10 cellular contexts compared by ENCODE assay signal in genomic region chr3:170178631-170179030, GRCh38. TPM values are rescaled to one million over a fixed set of nuclear protein-coding genes. Genes with fewer than 3 reads are reported as not detected.
DNase-seq lines count a peak whose midpoint lies in the region; ATAC-seq and TF ChIP-seq lines count a peak whose summit lies in the region.
"Had no signal": no experiment of that assay in that cellular context is flagged by ENCODE, and none has a peak within 500 bp of the region (broad histone marks: within the 10 kb centered on the region; RNA-seq: fewer than 3 reads in every experiment).

No MANE protein-coding gene starts in this region.

- H2BK20ac ChIP-seq in IMR-90 (ENCODE audit: low read depth, low read length): no peak overlapping the region

- peaks cover 37% of the 10 kb centered on the region for H3K4me1 ChIP-seq in CD8-positive, alpha-beta memory T cell (ENCODE audit: insufficient read depth, low read length)
- H3K4me1 ChIP-seq in IMR-90 (ENCODE audit: control insufficient read depth, insufficient read depth, low read length): peaks cover 2% of the 10 kb centered on the region; the same call in 1 of the 2 replicates
- H3K4me1 ChIP-seq in parathyroid adenoma: no peaks in the 10 kb centered on the region
- H3K4me1 ChIP-seq in lower lobe of right lung: peaks cover 32% of the 10 kb centered on the region

- in situ Hi-C loops in IMR-90 (cut with MboI; ENCODE audit: low sequenced_read_pairs): no loop called here
- in situ Hi-C loops in brain microvascular endothelial cell (cut with HindIII; ENCODE audit: low pct_ligation_motif_present, low sequenced_read_pairs): no loop called here

- H2AFZ ChIP-seq in IMR-90 (replicated peaks; ENCODE audit: low read length, poor library complexity) (no peak overlapping the region), parathyroid adenoma (no peak overlapping the region)

- TF ChIP-seq POLR2A in IMR-90 (IDR thresholded peaks at IDR 0.05; ENCODE audit: low read depth, low read length): no peak

- POLR2A ChIA-PET in CD8-positive, alpha-beta memory T cell (lab: Charles Lee): interaction anchor here (0.7 to 1.2 kb wide), 2 partner anchors 53 to 407 kb away, joined by 3 to 4 read pairs; no protein-coding TSS in a partner anchor
- POLR2A ChIA-PET in IMR-90 (lab: Charles Lee; ENCODE audit: unreplicated experiment): no interaction called here

- no peak overlapping the region for H4K5ac ChIP-seq in IMR-90 (ENCODE audit: low read depth, low read length)

- H2AK9ac ChIP-seq in IMR-90 (replicated peaks; ENCODE audit: low read depth, low read length, poor library complexity): no peak overlapping the region

- peaks cover 53% of the 10 kb centered on the region for H3K79me2 ChIP-seq in parathyroid adenoma

- no peak overlapping the region for H2BK15ac ChIP-seq in IMR-90 (ENCODE audit: low read depth, low read length)

- H2BK5ac ChIP-seq in IMR-90 (ENCODE audit: low read depth, low read length, poor library complexity, severe bottlenecking): no peak overlapping the region

- peak overlapping the region in 1 of 2 experiments; percentile 40; a peak in 2 of 4 replicates for H4K8ac ChIP-seq in IMR-90 (ENCODE audit: low read depth in 2 of 2, low read length in 2 of 2)

- H3K4me2 ChIP-seq in IMR-90 (ENCODE audit: low read depth, low read length) (peak overlapping the region; percentile 20; the same call in 1 of the 2 replicates), parathyroid adenoma (ENCODE audit: low read length) (peak overlapping the region; percentile 6)

- no peak overlapping the region for H3K9ac ChIP-seq in IMR-90 (ENCODE audit: low read depth, low read length)
- no peak overlapping the region for H3K9ac ChIP-seq in parathyroid adenoma

- H3K79me1 ChIP-seq in IMR-90 (ENCODE audit: low read depth in 1 of 2, low read length in 2 of 2): peaks cover 16 to 27% of the 10 kb centered on the region in 2 experiments

- peaks cover 2% of the 10 kb centered on the region; the same call in 1 of the 2 replicates for H3K9me1 ChIP-seq in IMR-90 (ENCODE audit: insufficient read depth, low read length)

- H2AK5ac ChIP-seq in IMR-90 (ENCODE audit: low read depth, low read length): no peak overlapping the region

- no peaks in the 10 kb centered on the region for H3K27me3 ChIP-seq in CD8-positive, alpha-beta memory T cell (ENCODE audit: insufficient read depth, low read length, poor library complexity, severe bottlenecking)
- H3K27me3 ChIP-seq in IMR-90 (ENCODE audit: control insufficient read depth, insufficient read depth, low read length) (no peaks in the 10 kb centered on the region), parathyroid adenoma (ENCODE audit: control insufficient read depth, insufficient read depth, low read length) (no peaks in the 10 kb centered on the region), lower lobe of right lung (ENCODE audit: low read depth) (no peaks in the 10 kb centered on the region), brain microvascular endothelial cell (replicated peaks) (no peaks in the 10 kb centered on the region)

- no peak overlapping the region for H3K18ac ChIP-seq in IMR-90 (ENCODE audit: low read depth, low read length)

- peaks cover 17% of the 10 kb centered on the region; the same call in 1 of the 2 replicates for H4K20me1 ChIP-seq in IMR-90 (ENCODE audit: insufficient read depth, low read length)

- no TSS peak for BruUV-seq in IMR-90 (replicated peaks; lab: Mats Ljungman, UMichigan)

- H3K56ac ChIP-seq in IMR-90 (ENCODE audit: extremely low read depth, insufficient read depth, low read length): no peak overlapping the region

- TF ChIP-seq RAD21 in IMR-90 (IDR thresholded peaks at IDR 0.05; ENCODE audit: low read length): no peak

- H3K36me3 ChIP-seq in CD8-positive, alpha-beta memory T cell (ENCODE audit: insufficient read depth, low read length): peaks cover 27% of the 10 kb centered on the region
- H3K36me3 ChIP-seq in IMR-90 (ENCODE audit: control insufficient read depth, insufficient read depth, low read length) (peaks cover 28% of the 10 kb centered on the region), parathyroid adenoma (ENCODE audit: control insufficient read depth, insufficient read depth, low read length) (no peaks in the 10 kb centered on the region), lower lobe of right lung (peaks cover 48% of the 10 kb centered on the region), brain microvascular endothelial cell (replicated peaks) (peaks cover 26% of the 10 kb centered on the region)

- peak overlapping the region; percentile 5 to 99 (median 70) for H3K27ac Mint-ChIP-seq in CD8-positive, alpha-beta memory T cell
- H3K27ac Mint-ChIP-seq in activated T-cell treated with anti-CD3 and anti-CD28 coated beads, Interleukin-2, amount 50 U/mL, for 72 hours: peak overlapping the region; percentile 70

- H3K14ac ChIP-seq in IMR-90 (replicated peaks; ENCODE audit: low read depth, low read length): no peak overlapping the region

- no peak overlapping the region for H3K27ac ChIP-seq in CD8-positive, alpha-beta memory T cell (ENCODE audit: low read depth, low read length)
- H3K27ac ChIP-seq in IMR-90 (ENCODE audit: insufficient read depth, low read length): no peak overlapping the region
- no peak overlapping the region for H3K27ac ChIP-seq in parathyroid adenoma
- no peak overlapping the region for H3K27ac ChIP-seq in lower lobe of right lung
- H3K27ac ChIP-seq in brain microvascular endothelial cell: no peak overlapping the region

- ATAC-seq in IMR-90 (ENCODE audit: low read depth) (no peak), lower lobe of right lung (no peak), omental fat pad (ENCODE audit: low FRiP score) (no peak)
- peak; percentile 52 to 53 for ATAC-seq in activated T-cell treated with anti-CD3 and anti-CD28 coated beads, Interleukin-2, amount 50 U/mL, for 72 hours (replicated peaks in 1 of 2)
- ATAC-seq: Panc1 had no signal

- TF ChIP-seq CTCF in IMR-90 (conservative IDR thresholded peaks at IDR 0.05; ENCODE audit: low read depth, low read length) (no peak), parathyroid adenoma (IDR thresholded peaks at IDR 0.05) (no peak), lower lobe of right lung (IDR thresholded peaks at IDR 0.05) (no peak), brain microvascular endothelial cell (IDR thresholded peaks at IDR 0.05; ENCODE audit: low read depth, low read length, missing control alignments) (no peak), omental fat pad (IDR thresholded peaks at IDR 0.05) (no peak)

- peak overlapping the region; percentile 57 to 76 (median 71) for H3K4me3 Mint-ChIP-seq in CD8-positive, alpha-beta memory T cell
- peak overlapping the region; percentile 74 to 96 for H3K4me3 Mint-ChIP-seq in activated T-cell treated with anti-CD3 and anti-CD28 coated beads, Interleukin-2, amount 50 U/mL, for 72 hours
- H3K4me3 Mint-ChIP-seq: dendritic cell treated with granulocyte-macrophage colony-stimulating factor and Interleukin-4, amounts not matched to agents 40 ng/mL and 50 ng/mL, for 4 days had no signal

- peaks cover 47 to 62% (median 53%) of the 10 kb centered on the region in 3 donors for H3K4me1 Mint-ChIP-seq in CD8-positive, alpha-beta memory T cell
- peaks cover 44% of the 10 kb centered on the region for H3K4me1 Mint-ChIP-seq in activated T-cell treated with anti-CD3 and anti-CD28 coated beads, Interleukin-2, amount 50 U/mL, for 72 hours (ENCODE audit: low read depth)

- H4K91ac ChIP-seq in IMR-90 (ENCODE audit: insufficient read depth, low read depth, low read length): no peak overlapping the region

- intact Hi-C loops in IMR-90 (cut with micrococcal nuclease): no loop called here
- intact Hi-C loops in lower lobe of right lung (cut with DNase I): no loop called here

- H2BK120ac ChIP-seq in IMR-90 (ENCODE audit: low read depth, low read length): no peak overlapping the region

- WGBS in IMR-90 (ENCODE audit: extremely low coverage in 2 of 2, insufficient read length in 1 of 2), 2 experiments: no CpG with 5 or more reads among the region's 3 CpGs

- peaks cover 3 to 48% (median 17%) of the 10 kb centered on the region in 3 donors for H3K36me3 Mint-ChIP-seq in CD8-positive, alpha-beta memory T cell
- peaks cover 8 to 27% of the 10 kb centered on the region in 2 donors for H3K36me3 Mint-ChIP-seq in activated T-cell treated with anti-CD3 and anti-CD28 coated beads, Interleukin-2, amount 50 U/mL, for 72 hours (ENCODE audit: insufficient read depth in 2 of 2)

- H3K23ac ChIP-seq in IMR-90 (ENCODE audit: low read depth, low read length): peak overlapping the region; percentile 94

- H3K4ac ChIP-seq in IMR-90 (ENCODE audit: low read depth, low read length): 0 out of 2 replicates have a peak overlapping the region, but pooled peaks have one; percentile 33

- dilution Hi-C loops in IMR-90 (cut with HindIII; ENCODE audit: low sequenced_read_pairs, unreplicated experiment): no loop called here

- H3K9me3 ChIP-seq in CD8-positive, alpha-beta memory T cell (ENCODE audit: low read length): no peaks in the 10 kb centered on the region
- no peaks in the 10 kb centered on the region for H3K9me3 ChIP-seq in IMR-90 (ENCODE audit: control insufficient read depth, insufficient read depth, low read length)
- no peaks in the 10 kb centered on the region for H3K9me3 ChIP-seq in parathyroid adenoma (ENCODE audit: control insufficient read depth, low read length)
- H3K9me3 ChIP-seq in lower lobe of right lung: no peaks in the 10 kb centered on the region

- H3K27me3 Mint-ChIP-seq in CD8-positive, alpha-beta memory T cell: no peaks in the 10 kb centered on the region
- H3K27me3 Mint-ChIP-seq in activated T-cell treated with anti-CD3 and anti-CD28 coated beads, Interleukin-2, amount 50 U/mL, for 72 hours (ENCODE audit: low read depth): no peaks in the 10 kb centered on the region
- H3K27me3 Mint-ChIP-seq: dendritic cell treated with granulocyte-macrophage colony-stimulating factor and Interleukin-4, amounts not matched to agents 40 ng/mL and 50 ng/mL, for 4 days had no signal

- CTCF ChIA-PET in CD8-positive, alpha-beta memory T cell (lab: Charles Lee): interaction anchor here (0.8 to 1.5 kb wide), 4 partner anchors 9 to 409 kb away, joined by 3 to 4 read pairs (median 3); partner anchors contain the start of gene ACTRT3
- CTCF ChIA-PET in IMR-90 (lab: Yijun Ruan, JAX): interaction anchor here (0.5 to 0.6 kb wide), 2 partner anchors 82 to 659 kb away, joined by 3 to 7 read pairs; no protein-coding TSS in a partner anchor

- H3K9me3 Mint-ChIP-seq in CD8-positive, alpha-beta memory T cell: peaks cover 0 to 2% (median 0%) of the 10 kb centered on the region in 5 donors
- no peaks in the 10 kb centered on the region for H3K9me3 Mint-ChIP-seq in activated T-cell treated with anti-CD3 and anti-CD28 coated beads, Interleukin-2, amount 50 U/mL, for 72 hours
- H3K9me3 Mint-ChIP-seq: dendritic cell treated with granulocyte-macrophage colony-stimulating factor and Interleukin-4, amounts not matched to agents 40 ng/mL and 50 ng/mL, for 4 days had no signal

- DNase-seq in CD8-positive, alpha-beta memory T cell: peak; percentile 39 to 76 (median 67)
- DNase-seq in IMR-90 (no peak), DMS 273 (lab: John Stamatoyannopoulos, UW; ENCODE audit: unreplicated experiment) (no peak), lower lobe of right lung (no peak), brain microvascular endothelial cell (no peak), omental fat pad (ENCODE audit: low spot score) (no peak)
- peak; percentile 69 to 71 for DNase-seq in activated T-cell treated with anti-CD3 and anti-CD28 coated beads, Interleukin-2, amount 50 U/mL, for 72 hours

- H3K4me3 ChIP-seq in CD8-positive, alpha-beta memory T cell (ENCODE audit: low read length): peak overlapping the region; percentile 2
- H3K4me3 ChIP-seq in IMR-90 (ENCODE audit: insufficient read depth, low read depth, low read length) (no peak overlapping the region), parathyroid adenoma (ENCODE audit: low read depth, low read length) (no peak overlapping the region), lower lobe of right lung (no peak overlapping the region), brain microvascular endothelial cell (ENCODE audit: low read depth, low read length) (no peak overlapping the region)

RNA-seq across cellular contexts. Expression of gene PHC3, which starts 2.9 kb away (rescaled TPM):
- 10 to 100 TPM; 55.5 to 58.9 TPM for total RNA-seq in CD8-positive, alpha-beta memory T cell
- polyA plus RNA-seq in CD8-positive, alpha-beta memory T cell: 48.3 TPM
- total RNA-seq in IMR-90 (2012; rRNA removed): 17.5 and 26.3 TPM in 2 replicates
- 18.3 and 24.2 TPM in 2 replicates for polyA plus RNA-seq in IMR-90 (2012; rRNA removed)
- 3.0 and 9.0 TPM in 2 replicates for polyA plus RNA-seq in IMR-90 (2012; cell fraction: cytosol; rRNA removed)
- 18.4 and 48.1 TPM in 2 replicates for polyA plus RNA-seq in IMR-90 (2012; cell fraction: nucleus; rRNA removed; ENCODE audit: low replicate concordance)
- total RNA-seq in activated T-cell treated with anti-CD3 and anti-CD28 coated beads, Interleukin-2, amount 50 U/mL, for 72 hours: 10 to 100 TPM; 71.1 to 71.6 TPM
- total RNA-seq in lower lobe of right lung: 89.9 TPM
- total RNA-seq in omental fat pad: 10 to 100 TPM; 48.6 to 56.7 (median 50.9) TPM

RNA-seq across cellular contexts. Expression of gene PRKCI, which starts 43.6 kb away (rescaled TPM):
- 10 to 100 TPM; 19.9 to 21.7 TPM for total RNA-seq in CD8-positive, alpha-beta memory T cell
- polyA plus RNA-seq in CD8-positive, alpha-beta memory T cell: 14.9 TPM
- total RNA-seq in IMR-90 (2012; rRNA removed) (53.4 and 84.2 TPM in 2 replicates), lower lobe of right lung (45.9 TPM), omental fat pad (10 to 100 TPM; 21.3 to 38.6 (median 32.7) TPM)
- 21.0 and 28.7 TPM in 2 replicates for polyA plus RNA-seq in IMR-90 (2012; rRNA removed)
- polyA plus RNA-seq in IMR-90 (2012; cell fraction: cytosol; rRNA removed): 4.9 and 6.5 TPM in 2 replicates
- polyA plus RNA-seq in IMR-90 (2012; cell fraction: nucleus; rRNA removed; ENCODE audit: low replicate concordance): 6.0 and 33.5 TPM in 2 replicates
- total RNA-seq in activated T-cell treated with anti-CD3 and anti-CD28 coated beads, Interleukin-2, amount 50 U/mL, for 72 hours: 10 to 100 TPM; 33.7 to 36.9 TPM

Comparison
In these comparisons a context has a peak if more than half of its experiments do, and no peak if none do; other contexts are left out.
1. DNase-seq: peak in CD8-positive, alpha-beta memory T cell (5 of 5) and activated T-cell treated with anti-CD3 and anti-CD28 coated beads, Interleukin-2, amount 50 U/mL, for 72 hours (2 of 2); none in IMR-90 (single experiment), DMS 273 (single experiment), lower lobe of right lung (single experiment), brain microvascular endothelial cell (single experiment) and omental fat pad (single experiment).
2. ATAC-seq: peak in activated T-cell treated with anti-CD3 and anti-CD28 coated beads, Interleukin-2, amount 50 U/mL, for 72 hours (2 of 2); none in IMR-90 (single experiment), lower lobe of right lung (0 of 2) and omental fat pad (single experiment).